Comparison of ENCODE assay signal across 16 cellular contexts in genomic region chr3:119924111-119925094, GRCh38.
"Had no signal": no experiment of that assay in that cellular context is flagged by ENCODE, and none has a peak within 500 bp of the region (broad histone marks: within the 10 kb centered on the region; RNA-seq: fewer than 3 reads in every experiment).

No MANE protein-coding gene starts in this region.

- H3K36me3 ChIP-seq: lower lobe of right lung had no signal

- H3K27ac Mint-ChIP-seq: activated CD4-positive, alpha-beta T cell treated with anti-CD3 and anti-CD28 coated beads, Interleukin-2, amount 10 ng/mL, durations not matched to agents 24 days and 14 days; activated naive CD4-positive, alpha-beta T cell treated with anti-CD3 and anti-CD28 coated beads, Interleukin-2, amount 50 U/mL, for 24 hours had no signal

- H3K27ac ChIP-seq: lower lobe of right lung had no signal

- H3K4me3 ChIP-seq: lower lobe of right lung had no signal

- H3K4me3 Mint-ChIP-seq: activated CD4-positive, alpha-beta T cell treated with anti-CD3 and anti-CD28 coated beads, Interleukin-2, amount 10 ng/mL, durations not matched to agents 24 days and 14 days; activated naive CD4-positive, alpha-beta T cell treated with anti-CD3 and anti-CD28 coated beads, Interleukin-2, amount 50 U/mL, for 24 hours had no signal

- H3K4me1 ChIP-seq: lower lobe of right lung had no signal

- H3K9me3 Mint-ChIP-seq: activated CD4-positive, alpha-beta T cell treated with anti-CD3 and anti-CD28 coated beads, Interleukin-2, amount 10 ng/mL, durations not matched to agents 24 days and 14 days; activated naive CD4-positive, alpha-beta T cell treated with anti-CD3 and anti-CD28 coated beads, Interleukin-2, amount 50 U/mL, for 24 hours had no signal

- DNase-seq: activated CD4-positive, alpha-beta T cell treated with anti-CD3 and anti-CD28 coated beads, Interleukin-2, amount 10 ng/mL, durations not matched to agents 24 days and 14 days; activated CD8-positive, alpha-beta memory T cell treated with anti-CD3 and anti-CD28 coated beads for 24 hours; activated CD8-positive, alpha-beta memory T cell treated with anti-CD3 and anti-CD28 coated beads, Interleukin-2, amount 50 U/mL, for 48 hours; activated effector memory CD4-positive, alpha-beta T cell treated with anti-CD3 and anti-CD28 coated beads, Interleukin-2, amount 50 U/mL, for 16 hours; activated T-cell treated with anti-CD3 and anti-CD28 coated beads, Interleukin-2, amount 50 U/mL, for 48 hours; lower lobe of right lung; occipital lobe; posterior cingulate gyrus; retina; stimulated activated CD4-positive, alpha-beta T cell treated with anti-CD3 and anti-CD28 coated beads, Interleukin-12 subunit alpha, Interleukin-12 subunit beta, amount 100 ng/mL, for 4 hours; stimulated activated CD4-positive, alpha-beta T cell treated with anti-CD3 and anti-CD28 coated beads, Interleukin-1b, Interleukin-23, amount 100 ng/mL, for 48 hours; stimulated activated CD8-positive, alpha-beta memory T cell treated with anti-CD3 and anti-CD28 coated beads, Interleukin-4, amount 100 ng/mL, for 48 hours; stimulated activated naive CD4-positive, alpha-beta T cell; T-helper 9 cell had no signal

- H3K27me3 Mint-ChIP-seq: activated CD4-positive, alpha-beta T cell treated with anti-CD3 and anti-CD28 coated beads, Interleukin-2, amount 10 ng/mL, durations not matched to agents 24 days and 14 days; activated naive CD4-positive, alpha-beta T cell treated with anti-CD3 and anti-CD28 coated beads, Interleukin-2, amount 50 U/mL, for 24 hours had no signal

- ATAC-seq: lower lobe of right lung had no signal

- FAIRE-seq: bronchial epithelial cell had no signal
